8 cellular contexts compared by ENCODE assay signal in genomic region chr3:32934150-32934742, GRCh38. TPM values are rescaled to one million over a fixed set of nuclear protein-coding genes. Genes with fewer than 3 reads are reported as not detected.
A peak's percentile ranks its signal among the peaks of the same experiment; 100 is the strongest.
DNase-seq lines count a peak whose midpoint lies in the region; ATAC-seq and TF ChIP-seq lines count a peak whose summit lies in the region.

No MANE protein-coding gene starts in this region.

- H3K4me2 ChIP-seq in OCI-LY7 (ENCODE audit: low read length), result no peak overlapping the region

- H3K27ac ChIP-seq in OCI-LY7 (ENCODE audit: low read depth, low read length, poor library complexity, severe bottlenecking), result no peak overlapping the region

- H3K79me2 ChIP-seq in OCI-LY7 (ENCODE audit: insufficient read depth, low read depth, low read length), result no peaks in the 10 kb centered on the region

- H3K27me3 Mint-ChIP-seq in activated naive CD4-positive, alpha-beta T cell treated with anti-CD3 and anti-CD28 coated beads, Interleukin-2, amount 10 ng/mL, durations not matched to agents 7 days and 5 days, result peaks cover 41% of the 10 kb centered on the region

- POLR2A ChIA-PET in OCI-LY7 (lab: Charles Lee), result interaction anchor here (0.5 to 0.6 kb wide), 2 partner anchors 64 to 431 kb away, joined by 3 read pairs; partner anchors contain the start of gene CMTM6

- peak; percentile 87 for TF ChIP-seq CTCF in OCI-LY7 (conservative IDR thresholded peaks at IDR 0.05; ENCODE audit: low read length)
- TF ChIP-seq CTCF in fibroblast of mammary gland (conservative IDR thresholded peaks at IDR 0.05; ENCODE audit: control insufficient read depth, insufficient read depth, low read depth, low read length), result peak; percentile 81

- no peaks in the 10 kb centered on the region for H4K20me1 ChIP-seq in OCI-LY7 (ENCODE audit: insufficient read depth, low read length)

- H3K27ac Mint-ChIP-seq in activated naive CD4-positive, alpha-beta T cell treated with anti-CD3 and anti-CD28 coated beads, Interleukin-2, amount 10 ng/mL, durations not matched to agents 7 days and 5 days, result no peak overlapping the region

- no peaks in the 10 kb centered on the region for H3K4me1 ChIP-seq in OCI-LY7 (ENCODE audit: insufficient read depth, low read length, poor library complexity, severe bottlenecking)

- no TSS peak for BruUV-seq in OCI-LY7 (replicated peaks; lab: Mats Ljungman, UMichigan)

- H2AFZ ChIP-seq in OCI-LY7 (ENCODE audit: low read length), result no peak overlapping the region

- ATAC-seq in HG03469 (IDR thresholded peaks at IDR 0.05; ENCODE audit: unreplicated experiment) (no peak), HG02938 (IDR thresholded peaks at IDR 0.05; ENCODE audit: unreplicated experiment) (no peak), HG03139 (IDR thresholded peaks at IDR 0.05; ENCODE audit: unreplicated experiment) (no peak)

- CTCF ChIA-PET in activated naive CD4-positive, alpha-beta T cell treated with anti-CD3 and anti-CD28 coated beads, Interleukin-2, amount 10 ng/mL, durations not matched to agents 7 days and 5 days (lab: Charles Lee), result interaction anchor here (0.6 to 1.1 kb wide), 5 partner anchors 136 to 423 kb away, joined by 3 to 5 read pairs (median 4); no protein-coding TSS in a partner anchor
- CTCF ChIA-PET in OCI-LY7 (lab: Charles Lee; ENCODE audit: unreplicated experiment), result no interaction called here

- DNase-seq in activated naive CD4-positive, alpha-beta T cell treated with anti-CD3 and anti-CD28 coated beads, Interleukin-2, amount 10 ng/mL, durations not matched to agents 7 days and 5 days, result peak; percentile 43
- DNase-seq in activated naive CD4-positive, alpha-beta T cell (lab: John Stamatoyannopoulos, UW), result no peak
- DNase-seq in OCI-LY7 (ENCODE audit: low spot score), result peak; percentile 20
- peak; percentile 37 for DNase-seq in fibroblast of mammary gland (ENCODE audit: low read depth)
- DNase-seq in stromal cell of bone marrow (ENCODE audit: low read depth), result peak; percentile 6

- no peaks in the 10 kb centered on the region for H3K9me3 Mint-ChIP-seq in activated naive CD4-positive, alpha-beta T cell treated with anti-CD3 and anti-CD28 coated beads, Interleukin-2, amount 10 ng/mL, durations not matched to agents 7 days and 5 days

- no peaks in the 10 kb centered on the region for H3K4me1 Mint-ChIP-seq in activated naive CD4-positive, alpha-beta T cell treated with anti-CD3 and anti-CD28 coated beads, Interleukin-2, amount 10 ng/mL, durations not matched to agents 7 days and 5 days

- no peaks in the 10 kb centered on the region for H3K9me3 ChIP-seq in OCI-LY7 (ENCODE audit: low read length)

- no peaks in the 10 kb centered on the region for H3K36me3 ChIP-seq in OCI-LY7 (ENCODE audit: insufficient read depth, low read length)

- no peak overlapping the region for H3K4me3 ChIP-seq in OCI-LY7 (ENCODE audit: low read depth, low read length, poor library complexity, severe bottlenecking)
- no peak overlapping the region for H3K4me3 ChIP-seq in fibroblast of mammary gland (ENCODE audit: control insufficient read depth, low read depth, low read length)

- no peak overlapping the region for H3K4me3 Mint-ChIP-seq in activated naive CD4-positive, alpha-beta T cell treated with anti-CD3 and anti-CD28 coated beads, Interleukin-2, amount 10 ng/mL, durations not matched to agents 7 days and 5 days

- intact Hi-C loops in OCI-LY7 (cut with micrococcal nuclease; ENCODE audit: unreplicated experiment), result loop anchor here (1.0 to 5.0 kb wide), 2 partner anchors 201 to 422 kb away; no protein-coding TSS in a partner anchor

- H3K36me3 Mint-ChIP-seq in activated naive CD4-positive, alpha-beta T cell treated with anti-CD3 and anti-CD28 coated beads, Interleukin-2, amount 10 ng/mL, durations not matched to agents 7 days and 5 days, result no peaks in the 10 kb centered on the region

- no peaks in the 10 kb centered on the region for H3K9me2 ChIP-seq in OCI-LY7 (ENCODE audit: insufficient read depth, low read length)

RNA-seq across cellular contexts. Expression of gene CCR4, which starts 17.2 kb away (rescaled TPM):
- total RNA-seq in OCI-LY7 (2014; rRNA removed; shearing (Covaris generic)), result not detected in 2 replicates
- total RNA-seq in OCI-LY7 (2022), result not detected in 2 replicates

Comparison
In these comparisons a context has a peak if more than half of its experiments do, and no peak if none do; other contexts are left out.
1. DNase-seq: peak in activated naive CD4-positive, alpha-beta T cell treated with anti-CD3 and anti-CD28 coated beads, Interleukin-2, amount 10 ng/mL, durations not matched to agents 7 days and 5 days (single experiment), OCI-LY7 (single experiment), fibroblast of mammary gland (single experiment) and stromal cell of bone marrow (single experiment); none in activated naive CD4-positive, alpha-beta T cell (0 of 4).